ENCODE assay signal across 16 cellular contexts in genomic region chr1:224745924-224746323, GRCh38.
DNase-seq lines count a peak whose midpoint lies in the region; ATAC-seq lines count a peak whose summit lies in the region.
"Had no signal": no experiment of that assay in that cellular context is flagged by ENCODE, and none has a peak within 500 bp of the region (broad histone marks: within the 10 kb centered on the region; RNA-seq: fewer than 3 reads in every experiment).

No MANE protein-coding gene starts in this region.

- peak; percentile 53 to 85 for ATAC-seq in activated naive CD4-positive, alpha-beta T cell treated with anti-CD3 and anti-CD28 coated beads, Interleukin-2, amount 50 U/mL, for 72 hours
- ATAC-seq in GM21786 (IDR thresholded peaks at IDR 0.05; ENCODE audit: unreplicated experiment) (peak; percentile 48), HG03378 (IDR thresholded peaks at IDR 0.05; ENCODE audit: unreplicated experiment) (peak; percentile 44), HG02763 (IDR thresholded peaks at IDR 0.05; ENCODE audit: unreplicated experiment) (no peak)
- ATAC-seq: A549, heart right ventricle, left ventricle myocardium superior had no signal

- DNase-seq in activated naive CD4-positive, alpha-beta T cell treated with anti-CD3 and anti-CD28 coated beads, Interleukin-2, amount 50 U/mL, for 72 hours (ENCODE audit: low spot score in 2 of 2): peak in 1 of 2 donors; percentile 27
- DNase-seq in activated naive CD4-positive, alpha-beta T cell (lab: John Stamatoyannopoulos, UW): no peak
- DNase-seq in mesenteric fat pad (ENCODE audit: low spot score) (no peak), NCI-H2081 treated with DMSO at 0.1 percent for 48 hours (lab: John Stamatoyannopoulos, UW) (no peak), epidermal melanocyte (ENCODE audit: insufficient read length, low spot score) (no peak)
- DNase-seq: heart right ventricle, IMR-90, left ventricle myocardium superior, NCI-H1694, NCI-H774, SJCRH30, upper lobe of left lung had no signal

- H3K36me3 Mint-ChIP-seq in activated naive CD4-positive, alpha-beta T cell treated with anti-CD3 and anti-CD28 coated beads, Interleukin-2, amount 50 U/mL, for 72 hours: peaks cover 0 to 7% of the 10 kb centered on the region in 2 donors

- H3K27ac Mint-ChIP-seq in activated naive CD4-positive, alpha-beta T cell treated with anti-CD3 and anti-CD28 coated beads, Interleukin-2, amount 50 U/mL, for 72 hours: peak overlapping the region in 1 of 2 donors; percentile 23

- peaks cover 0 to 6% of the 10 kb centered on the region in 2 donors for H3K9me3 Mint-ChIP-seq in activated naive CD4-positive, alpha-beta T cell treated with anti-CD3 and anti-CD28 coated beads, Interleukin-2, amount 50 U/mL, for 72 hours
